In genomic region chr4:15515106-15515505, GRCh38 we compare ENCODE assay signal across 15 cellular contexts.
"Had no signal": no experiment of that assay in that cellular context is flagged by ENCODE, and none has a peak within 500 bp of the region (broad histone marks: within the 10 kb centered on the region; RNA-seq: fewer than 3 reads in every experiment).

No MANE protein-coding gene starts in this region.

- H3K4me3 ChIP-seq: cardiac muscle cell, dorsolateral prefrontal cortex, ovary had no signal

- DNase-seq: activated B cell treated with CpG ODN at 0.5 μM for 24 hours; activated CD4-positive, alpha-beta T cell treated with anti-CD3 and anti-CD28 coated beads for 48 hours; activated CD8-positive, alpha-beta memory T cell treated with anti-CD3 and anti-CD28 coated beads, Interleukin-2, amount 50 U/mL, for 4 hours; activated naive CD4-positive, alpha-beta T cell treated with anti-CD3 and anti-CD28 coated beads for 36 hours; activated T-cell treated with anti-CD3 and anti-CD28 coated beads, Interleukin-2, amount 50 U/mL, for 4 hours; aorta; dorsolateral prefrontal cortex; endodermal cell; foreskin melanocyte; left cardiac atrium; naive thymus-derived CD8-positive, alpha-beta T cell; ovary; stimulated activated naive B cell treated with anti-CD40 and anti-IgM and Interleukin-4, amounts not matched to agents 10 μg/mL and 1 μg/mL and 100 μg/mL, for 72 hours; T-cell had no signal
